ENCODE assay signal across 13 cellular contexts in the genomic region with DNA sequence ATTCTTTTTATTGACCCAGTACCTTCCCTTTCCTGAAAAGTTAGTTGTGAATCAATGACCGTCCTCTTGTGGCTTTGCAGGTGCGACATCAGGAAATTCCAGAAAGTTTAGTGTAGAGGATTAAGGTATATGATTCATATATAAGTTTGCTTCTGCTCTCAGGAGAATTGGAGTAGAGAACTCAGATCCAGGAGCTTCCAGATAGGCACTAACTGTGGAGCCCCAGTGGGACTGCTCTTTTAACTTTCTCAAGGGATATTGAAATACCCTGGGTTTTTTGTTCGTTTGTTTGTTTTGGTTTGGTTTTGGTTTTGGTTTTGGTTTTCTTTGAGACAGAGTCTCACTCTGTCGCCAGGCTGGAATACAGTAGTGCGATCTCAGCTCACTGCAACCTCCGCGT. TPM values are rescaled to one million over a fixed set of nuclear protein-coding genes. Genes with fewer than 3 reads are reported as not detected.
DNase-seq lines count a peak whose midpoint lies in the region; ATAC-seq and TF ChIP-seq lines count a peak whose summit lies in the region.
"Had no signal": no experiment of that assay in that cellular context is flagged by ENCODE, and none has a peak within 500 bp of the region (broad histone marks: within the 10 kb centered on the region; RNA-seq: fewer than 3 reads in every experiment).

No MANE protein-coding gene starts in this region.

- H3K79me2 ChIP-seq in osteoblast (ENCODE audit: insufficient read depth, low read length): no peaks in the 10 kb centered on the region
- no peaks in the 10 kb centered on the region for H3K79me2 ChIP-seq in neural progenitor cell (ENCODE audit: low read depth)

- TF ChIP-seq CTCF in activated CD8-positive, alpha-beta T cell treated with anti-CD3 and anti-CD28 coated beads for 36 hours (IDR thresholded peaks at IDR 0.05): no peak
- TF ChIP-seq CTCF in osteoblast (IDR thresholded peaks at IDR 0.05; ENCODE audit: extremely low read depth, low read depth, low read length): no peak
- no peak for TF ChIP-seq CTCF in neural progenitor cell (IDR thresholded peaks at IDR 0.05)

- H3K4me3 Mint-ChIP-seq in activated CD4-positive, alpha-beta T cell treated with anti-CD3 and anti-CD28 coated beads, Interleukin-2, amount 10 ng/mL, durations not matched to agents 24 days and 14 days: peak overlapping the region; percentile 53
- no peak overlapping the region for H3K4me3 Mint-ChIP-seq in activated CD4-positive, alpha-beta T cell treated with anti-CD3 and anti-CD28 coated beads for 36 hours
- peak overlapping the region; percentile 35 for H3K4me3 Mint-ChIP-seq in activated CD8-positive, alpha-beta T cell treated with anti-CD3 and anti-CD28 coated beads for 36 hours
- no peak overlapping the region for H3K4me3 Mint-ChIP-seq in neural progenitor cell
- H3K4me3 Mint-ChIP-seq: GM23338 had no signal

- POLR2A ChIA-PET in activated CD4-positive, alpha-beta T cell treated with anti-CD3 and anti-CD28 coated beads for 36 hours (lab: Charles Lee): no interaction called here
- POLR2A ChIA-PET in activated CD8-positive, alpha-beta T cell treated with anti-CD3 and anti-CD28 coated beads for 36 hours (lab: Charles Lee): no interaction called here

- H3K9me3 ChIP-seq in osteoblast (ENCODE audit: low read depth, low read length) (no peaks in the 10 kb centered on the region), neural progenitor cell (ENCODE audit: low read depth) (no peaks in the 10 kb centered on the region)
- H3K9me3 ChIP-seq: upper lobe of left lung had no signal

- ATAC-seq in activated CD4-positive, alpha-beta T cell treated with anti-CD3 and anti-CD28 coated beads for 36 hours: no peak
- peak; percentile 61 for ATAC-seq in HG03135 (IDR thresholded peaks at IDR 0.05; ENCODE audit: unreplicated experiment)
- no peak for ATAC-seq in activated CD8-positive, alpha-beta T cell treated with anti-CD3 and anti-CD28 coated beads for 36 hours
- ATAC-seq: GM23338 had no signal

- H3K4me1 ChIP-seq in osteoblast (ENCODE audit: insufficient read depth, low read length) (no peaks in the 10 kb centered on the region), neural progenitor cell (peaks cover 11% of the 10 kb centered on the region)
- H3K4me1 ChIP-seq: upper lobe of left lung had no signal

- H3K36me3 ChIP-seq in osteoblast (ENCODE audit: insufficient read depth, low read length) (no peaks in the 10 kb centered on the region), neural progenitor cell (no peaks in the 10 kb centered on the region)
- H3K36me3 ChIP-seq: upper lobe of left lung had no signal

- H3K27ac ChIP-seq in osteoblast (ENCODE audit: low read depth, low read length) (no peak overlapping the region), neural progenitor cell (no peak overlapping the region)
- H3K27ac ChIP-seq: upper lobe of left lung had no signal

- H3K9ac ChIP-seq in neural progenitor cell: no peak overlapping the region

- no peak overlapping the region for H3K27ac Mint-ChIP-seq in activated CD4-positive, alpha-beta T cell treated with anti-CD3 and anti-CD28 coated beads, Interleukin-2, amount 10 ng/mL, durations not matched to agents 24 days and 14 days
- H3K27ac Mint-ChIP-seq in activated CD4-positive, alpha-beta T cell treated with anti-CD3 and anti-CD28 coated beads for 36 hours: no peak overlapping the region
- no peak overlapping the region for H3K27ac Mint-ChIP-seq in activated CD8-positive, alpha-beta T cell treated with anti-CD3 and anti-CD28 coated beads for 36 hours
- H3K27ac Mint-ChIP-seq in neural progenitor cell: no peak overlapping the region
- H3K27ac Mint-ChIP-seq: GM23338 had no signal

- intact Hi-C loops in activated CD4-positive, alpha-beta T cell treated with anti-CD3 and anti-CD28 coated beads, Interleukin-2, amount 10 ng/mL, durations not matched to agents 24 days and 14 days (cut with micrococcal nuclease): no loop called here
- intact Hi-C loops in activated CD4-positive, alpha-beta T cell treated with anti-CD3 and anti-CD28 coated beads for 36 hours (cut with DNase I, micrococcal nuclease): no loop called here
- intact Hi-C loops in activated CD8-positive, alpha-beta T cell treated with anti-CD3 and anti-CD28 coated beads for 36 hours (cut with micrococcal nuclease): no loop called here

- H3F3A ChIP-seq in neural progenitor cell (ENCODE audit: low read depth): no peaks in the 10 kb centered on the region

- peaks cover 3% of the 10 kb centered on the region for H3K4me1 Mint-ChIP-seq in activated CD4-positive, alpha-beta T cell treated with anti-CD3 and anti-CD28 coated beads, Interleukin-2, amount 10 ng/mL, durations not matched to agents 24 days and 14 days
- no peaks in the 10 kb centered on the region for H3K4me1 Mint-ChIP-seq in activated CD4-positive, alpha-beta T cell treated with anti-CD3 and anti-CD28 coated beads for 36 hours
- H3K4me1 Mint-ChIP-seq in activated CD8-positive, alpha-beta T cell treated with anti-CD3 and anti-CD28 coated beads for 36 hours (ENCODE audit: low read depth): no peaks in the 10 kb centered on the region
- peaks cover 14% of the 10 kb centered on the region for H3K4me1 Mint-ChIP-seq in neural progenitor cell

- peaks cover 15% of the 10 kb centered on the region for H3K27me3 ChIP-seq in osteoblast (ENCODE audit: insufficient read depth, low read length)
- no peaks in the 10 kb centered on the region for H3K27me3 ChIP-seq in neural progenitor cell
- H3K27me3 ChIP-seq: upper lobe of left lung had no signal

- DNase-seq in activated CD4-positive, alpha-beta T cell treated with anti-CD3 and anti-CD28 coated beads, Interleukin-2, amount 10 ng/mL, durations not matched to agents 24 days and 14 days: no peak
- DNase-seq in activated CD4-positive, alpha-beta T cell treated with anti-CD3 and anti-CD28 coated beads for 36 hours: no peak
- DNase-seq in activated CD8-positive, alpha-beta T cell treated with anti-CD3 and anti-CD28 coated beads for 36 hours: no peak
- DNase-seq in osteoblast (ENCODE audit: insufficient read length, low spot score, missing footprints): no peak
- no peak for DNase-seq in neural progenitor cell (ENCODE audit: low spot score)
- no peak for DNase-seq in DMS53 (lab: John Stamatoyannopoulos, UW)
- no peak for DNase-seq in iPS-NIHi7 (ENCODE audit: extremely low spot score)
- DNase-seq: activated gamma-delta T cell treated with Interleukin-2 at 50 U/mL for 16 hours, upper lobe of left lung had no signal

- H3K4me3 ChIP-seq in osteoblast (ENCODE audit: insufficient read depth, low read length): peak overlapping the region; percentile 35
- no peak overlapping the region for H3K4me3 ChIP-seq in neural progenitor cell
- H3K4me3 ChIP-seq: GM23338, upper lobe of left lung had no signal

- H3K36me3 Mint-ChIP-seq in activated CD4-positive, alpha-beta T cell treated with anti-CD3 and anti-CD28 coated beads, Interleukin-2, amount 10 ng/mL, durations not matched to agents 24 days and 14 days (ENCODE audit: low read depth): no peaks in the 10 kb centered on the region
- H3K36me3 Mint-ChIP-seq in activated CD4-positive, alpha-beta T cell treated with anti-CD3 and anti-CD28 coated beads for 36 hours (ENCODE audit: low read depth): no peaks in the 10 kb centered on the region
- no peaks in the 10 kb centered on the region for H3K36me3 Mint-ChIP-seq in activated CD8-positive, alpha-beta T cell treated with anti-CD3 and anti-CD28 coated beads for 36 hours (ENCODE audit: low read depth)
- no peaks in the 10 kb centered on the region for H3K36me3 Mint-ChIP-seq in neural progenitor cell

- peaks cover 18% of the 10 kb centered on the region for H3K27me3 Mint-ChIP-seq in activated CD4-positive, alpha-beta T cell treated with anti-CD3 and anti-CD28 coated beads, Interleukin-2, amount 10 ng/mL, durations not matched to agents 24 days and 14 days
- peaks cover 12% of the 10 kb centered on the region for H3K27me3 Mint-ChIP-seq in activated CD4-positive, alpha-beta T cell treated with anti-CD3 and anti-CD28 coated beads for 36 hours
- peaks cover 3% of the 10 kb centered on the region for H3K27me3 Mint-ChIP-seq in activated CD8-positive, alpha-beta T cell treated with anti-CD3 and anti-CD28 coated beads for 36 hours
- H3K27me3 Mint-ChIP-seq in neural progenitor cell (ENCODE audit: insufficient read depth, low read depth): no peaks in the 10 kb centered on the region

- peak overlapping the region; percentile 38 for H3K4me2 ChIP-seq in osteoblast (ENCODE audit: insufficient read depth, low read length)
- no peak overlapping the region for H3K4me2 ChIP-seq in neural progenitor cell
- H3K4me2 ChIP-seq: GM23338 had no signal

- H2AFZ ChIP-seq in osteoblast (ENCODE audit: low read length) (no peak overlapping the region), neural progenitor cell (replicated peaks) (no peak overlapping the region)
- H2AFZ ChIP-seq: GM23338 had no signal

- CTCF ChIA-PET in activated CD4-positive, alpha-beta T cell treated with anti-CD3 and anti-CD28 coated beads for 36 hours (lab: Charles Lee): no interaction called here
- CTCF ChIA-PET in activated CD8-positive, alpha-beta T cell treated with anti-CD3 and anti-CD28 coated beads for 36 hours (lab: Charles Lee): no interaction called here

- H3K9me3 Mint-ChIP-seq in activated CD4-positive, alpha-beta T cell treated with anti-CD3 and anti-CD28 coated beads, Interleukin-2, amount 10 ng/mL, durations not matched to agents 24 days and 14 days: no peaks in the 10 kb centered on the region
- no peaks in the 10 kb centered on the region for H3K9me3 Mint-ChIP-seq in activated CD4-positive, alpha-beta T cell treated with anti-CD3 and anti-CD28 coated beads for 36 hours (ENCODE audit: low read depth)
- no peaks in the 10 kb centered on the region for H3K9me3 Mint-ChIP-seq in activated CD8-positive, alpha-beta T cell treated with anti-CD3 and anti-CD28 coated beads for 36 hours
- no peaks in the 10 kb centered on the region for H3K9me3 Mint-ChIP-seq in neural progenitor cell
- H3K9me3 Mint-ChIP-seq: GM23338 had no signal

- H4K20me1 ChIP-seq in osteoblast (ENCODE audit: insufficient read depth, low read length): no peaks in the 10 kb centered on the region
- no peaks in the 10 kb centered on the region for H4K20me1 ChIP-seq in neural progenitor cell (ENCODE audit: low read depth)

RNA-seq across cellular contexts. Expression of a gene that starts 9.5 kb away (rescaled TPM):
- not detected in 2 replicates for total RNA-seq in activated CD4-positive, alpha-beta T cell treated with anti-CD3 and anti-CD28 coated beads, Interleukin-2, amount 10 ng/mL, durations not matched to agents 24 days and 14 days
- total RNA-seq in activated CD4-positive, alpha-beta T cell treated with anti-CD3 and anti-CD28 coated beads for 36 hours: not detected
- not detected for total RNA-seq in activated CD8-positive, alpha-beta T cell treated with anti-CD3 and anti-CD28 coated beads for 36 hours
- total RNA-seq in osteoblast (not detected in 2 replicates), neural progenitor cell (ENCODE audit: low replicate concordance) (not detected in 2 replicates)
- total RNA-seq: GM23338; omental fat pad; T-helper 1 cell treated with Interleukin-12 subunit alpha and Interleukin-12 subunit beta and Interleukin-4 antibody, amounts not matched to agents 30 ng/mL and 1 ng/mL, for 36 hours; upper lobe of left lung had no signal

RNA-seq across cellular contexts. Expression of a gene that starts 25.0 kb away (rescaled TPM):
- not detected in 2 replicates for total RNA-seq in activated CD4-positive, alpha-beta T cell treated with anti-CD3 and anti-CD28 coated beads, Interleukin-2, amount 10 ng/mL, durations not matched to agents 24 days and 14 days
- total RNA-seq in activated CD4-positive, alpha-beta T cell treated with anti-CD3 and anti-CD28 coated beads for 36 hours: not detected
- total RNA-seq in activated CD8-positive, alpha-beta T cell treated with anti-CD3 and anti-CD28 coated beads for 36 hours: not detected
- not detected in 2 replicates for total RNA-seq in osteoblast
- not detected in 2 replicates for total RNA-seq in neural progenitor cell (ENCODE audit: low replicate concordance)
- total RNA-seq: GM23338; omental fat pad; T-helper 1 cell treated with Interleukin-12 subunit alpha and Interleukin-12 subunit beta and Interleukin-4 antibody, amounts not matched to agents 30 ng/mL and 1 ng/mL, for 36 hours; upper lobe of left lung had no signal

RNA-seq across cellular contexts. Expression of a gene that starts 44.4 kb away (rescaled TPM):
- not detected in 2 replicates for total RNA-seq in activated CD4-positive, alpha-beta T cell treated with anti-CD3 and anti-CD28 coated beads, Interleukin-2, amount 10 ng/mL, durations not matched to agents 24 days and 14 days
- total RNA-seq in activated CD4-positive, alpha-beta T cell treated with anti-CD3 and anti-CD28 coated beads for 36 hours: not detected
- total RNA-seq in activated CD8-positive, alpha-beta T cell treated with anti-CD3 and anti-CD28 coated beads for 36 hours: not detected
- not detected in 2 replicates for total RNA-seq in osteoblast
- total RNA-seq in neural progenitor cell (ENCODE audit: low replicate concordance): not detected in 2 replicates
- total RNA-seq: GM23338; omental fat pad; T-helper 1 cell treated with Interleukin-12 subunit alpha and Interleukin-12 subunit beta and Interleukin-4 antibody, amounts not matched to agents 30 ng/mL and 1 ng/mL, for 36 hours; upper lobe of left lung had no signal

RNA-seq across cellular contexts. Expression of a gene that starts 44.4 kb away (rescaled TPM):
- not detected in 2 replicates for total RNA-seq in activated CD4-positive, alpha-beta T cell treated with anti-CD3 and anti-CD28 coated beads, Interleukin-2, amount 10 ng/mL, durations not matched to agents 24 days and 14 days
- not detected for total RNA-seq in activated CD4-positive, alpha-beta T cell treated with anti-CD3 and anti-CD28 coated beads for 36 hours
- total RNA-seq in activated CD8-positive, alpha-beta T cell treated with anti-CD3 and anti-CD28 coated beads for 36 hours: not detected
- not detected in 2 replicates for total RNA-seq in osteoblast
- not detected in 2 replicates for total RNA-seq in neural progenitor cell (ENCODE audit: low replicate concordance)
- total RNA-seq: GM23338; omental fat pad; T-helper 1 cell treated with Interleukin-12 subunit alpha and Interleukin-12 subunit beta and Interleukin-4 antibody, amounts not matched to agents 30 ng/mL and 1 ng/mL, for 36 hours; upper lobe of left lung had no signal

Comparison
In these comparisons a context has a peak if more than half of its experiments do, and no peak if none do; other contexts are left out.
1. H3K4me3 Mint-ChIP-seq: peak in activated CD4-positive, alpha-beta T cell treated with anti-CD3 and anti-CD28 coated beads, Interleukin-2, amount 10 ng/mL, durations not matched to agents 24 days and 14 days (single experiment) and activated CD8-positive, alpha-beta T cell treated with anti-CD3 and anti-CD28 coated beads for 36 hours (single experiment); none in activated CD4-positive, alpha-beta T cell treated with anti-CD3 and anti-CD28 coated beads for 36 hours (single experiment) and neural progenitor cell (single experiment).